ENCODE assay signal across 15 cellular contexts in the genomic region with DNA sequence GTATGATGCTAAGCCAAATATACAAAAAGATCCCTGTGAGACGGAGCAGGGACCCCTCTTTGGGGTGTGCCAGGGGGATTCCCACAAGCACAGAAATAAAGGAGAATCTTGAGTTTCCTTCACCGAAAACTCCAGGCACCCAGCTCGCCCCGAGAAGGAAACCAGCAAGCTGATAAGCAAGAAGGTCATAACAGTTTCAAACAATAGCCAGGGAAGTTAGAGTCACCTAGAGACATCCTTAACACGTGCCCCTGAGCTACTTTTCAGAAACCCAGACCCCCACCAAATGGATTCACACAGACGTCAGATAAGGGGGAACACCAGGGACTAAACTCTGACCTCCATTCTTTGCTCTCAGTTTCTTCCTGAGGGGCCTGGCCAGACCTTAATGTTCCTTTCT.
"Had no signal": no experiment of that assay in that cellular context is flagged by ENCODE, and none has a peak within 500 bp of the region (broad histone marks: within the 10 kb centered on the region; RNA-seq: fewer than 3 reads in every experiment).

No MANE protein-coding gene starts in this region.

- H2AFZ ChIP-seq: hepatocyte, neural progenitor cell had no signal

- H3K4me3 ChIP-seq: ascending aorta, cardiac muscle cell, colonic mucosa, hepatocyte, neural progenitor cell had no signal

- H3K4me1 Mint-ChIP-seq: neural progenitor cell had no signal

- H3K36me3 ChIP-seq: neural progenitor cell had no signal

- H3K9ac ChIP-seq: neural progenitor cell had no signal

- ATAC-seq: stimulated activated effector memory CD8-positive, alpha-beta T cell treated with anti-CD3 and anti-CD28 coated beads, Interleukin-12 subunit alpha, Interleukin-12 subunit beta, amount 100 ng/mL, for 72 hours had no signal

- H3K27ac ChIP-seq: ascending aorta, cardiac muscle cell, colonic mucosa, hepatocyte, neural progenitor cell, VCaP had no signal

- H3K4me1 ChIP-seq: ascending aorta, neural progenitor cell had no signal

- H3K27me3 Mint-ChIP-seq: activated naive CD8-positive, alpha-beta T cell treated with anti-CD3 and anti-CD28 coated beads, Interleukin-2, amount 10 ng/mL, durations not matched to agents 7 days and 5 days; type B pancreatic cell had no signal

- H3K4me2 ChIP-seq: hepatocyte, neural progenitor cell had no signal

- FAIRE-seq: small intestine had no signal

- H3K4me3 Mint-ChIP-seq: activated naive CD8-positive, alpha-beta T cell treated with anti-CD3 and anti-CD28 coated beads, Interleukin-2, amount 10 ng/mL, durations not matched to agents 7 days and 5 days; neural progenitor cell; stimulated activated effector memory CD8-positive, alpha-beta T cell treated with anti-CD3 and anti-CD28 coated beads, Interleukin-12 subunit alpha, Interleukin-12 subunit beta, amount 100 ng/mL, for 72 hours; T-helper 2 cell treated with Interferon-gamma antibody and Interleukin-4, amounts not matched to agents 5 μg/mL and 100 μg/mL, for 36 hours; type B pancreatic cell had no signal

- H3K27ac Mint-ChIP-seq: activated naive CD8-positive, alpha-beta T cell treated with anti-CD3 and anti-CD28 coated beads, Interleukin-2, amount 10 ng/mL, durations not matched to agents 7 days and 5 days; neural progenitor cell; stimulated activated effector memory CD8-positive, alpha-beta T cell treated with anti-CD3 and anti-CD28 coated beads, Interleukin-12 subunit alpha, Interleukin-12 subunit beta, amount 100 ng/mL, for 72 hours; T-helper 2 cell treated with Interferon-gamma antibody and Interleukin-4, amounts not matched to agents 5 μg/mL and 100 μg/mL, for 36 hours; type B pancreatic cell had no signal

- H3K9me3 ChIP-seq: ascending aorta, colonic mucosa had no signal

- DNase-seq: activated CD8-positive, alpha-beta memory T cell treated with anti-CD3 and anti-CD28 coated beads for 24 hours; activated naive CD8-positive, alpha-beta T cell treated with anti-CD3 and anti-CD28 coated beads, Interleukin-2, amount 10 ng/mL, durations not matched to agents 7 days and 5 days; colonic mucosa; effector CD8-positive, alpha-beta T cell; kidney; midbrain; small intestine had no signal

- H3K9me3 Mint-ChIP-seq: activated naive CD8-positive, alpha-beta T cell treated with anti-CD3 and anti-CD28 coated beads, Interleukin-2, amount 10 ng/mL, durations not matched to agents 7 days and 5 days; neural progenitor cell; stimulated activated effector memory CD8-positive, alpha-beta T cell treated with anti-CD3 and anti-CD28 coated beads, Interleukin-12 subunit alpha, Interleukin-12 subunit beta, amount 100 ng/mL, for 72 hours; T-helper 2 cell treated with Interferon-gamma antibody and Interleukin-4, amounts not matched to agents 5 μg/mL and 100 μg/mL, for 36 hours; type B pancreatic cell had no signal

- H3K27me3 ChIP-seq: ascending aorta, cardiac muscle cell, colonic mucosa, hepatocyte, neural progenitor cell had no signal
